ENCODE assay signal across 17 cellular contexts in the genomic region with DNA sequence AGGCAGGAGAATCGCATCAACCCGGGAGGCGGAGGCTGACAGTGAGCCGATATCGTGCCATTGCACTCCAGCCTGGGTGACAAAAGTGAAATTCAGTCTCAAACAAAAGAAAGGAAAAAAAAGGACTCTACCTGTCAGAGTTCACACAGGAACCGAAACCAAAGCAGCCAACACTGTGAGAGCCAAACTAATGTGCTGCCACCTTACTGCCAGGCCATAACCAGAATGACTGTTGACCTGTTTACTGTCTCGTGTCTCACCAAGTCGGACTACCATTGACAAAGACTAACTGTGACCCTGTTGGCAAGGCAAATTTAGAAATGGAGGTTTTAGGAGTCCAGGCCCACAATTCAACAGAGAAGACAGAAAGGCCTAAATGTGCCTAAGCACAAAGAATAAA.
DNase-seq lines count a peak whose midpoint lies in the region; ATAC-seq lines count a peak whose summit lies in the region.
"Had no signal": no experiment of that assay in that cellular context is flagged by ENCODE, and none has a peak within 500 bp of the region (broad histone marks: within the 10 kb centered on the region; RNA-seq: fewer than 3 reads in every experiment).

No MANE protein-coding gene starts in this region.

- DNase-seq in RPMI8226 = peak; percentile 88
- DNase-seq in kidney glomerular epithelial cell (lab: John Stamatoyannopoulos, UW) = no peak
- no peak for DNase-seq in activated CD4-positive, alpha-beta memory T cell treated with anti-CD3 and anti-CD28 coated beads, Interleukin-2, amount 10 ng/mL, durations not matched to agents 7 days and 5 days
- no peak for DNase-seq in activated T-cell treated with anti-CD3 and anti-CD28 coated beads, Interleukin-2, amount 50 U/mL, for 4 hours
- DNase-seq: activated CD4-positive, alpha-beta T cell treated with anti-CD3 and anti-CD28 coated beads for 36 hours; GDM1; midbrain; NCI-H1092 treated with DMSO at 0.1 percent for 48 hours; SHP77; upper lobe of left lung had no signal

- CTCF ChIA-PET in activated CD4-positive, alpha-beta memory T cell treated with anti-CD3 and anti-CD28 coated beads, Interleukin-2, amount 10 ng/mL, durations not matched to agents 7 days and 5 days (lab: Charles Lee) = interaction anchor here (1.4 kb wide), 1 partner anchor 19 kb away, joined by 4 read pairs; no protein-coding TSS in a partner anchor

- H3K4me3 Mint-ChIP-seq in activated CD4-positive, alpha-beta memory T cell treated with anti-CD3 and anti-CD28 coated beads, Interleukin-2, amount 10 ng/mL, durations not matched to agents 7 days and 5 days = no peak overlapping the region
- no peak overlapping the region for H3K4me3 Mint-ChIP-seq in activated T-cell treated with anti-CD3 and anti-CD28 coated beads, Interleukin-2, amount 50 U/mL, for 4 hours
- H3K4me3 Mint-ChIP-seq: activated CD4-positive, alpha-beta T cell treated with anti-CD3 and anti-CD28 coated beads for 36 hours; activated naive CD8-positive, alpha-beta T cell; stimulated activated effector memory CD8-positive, alpha-beta T cell treated with anti-CD3 and anti-CD28 coated beads, Interleukin-12 subunit alpha, Interleukin-12 subunit beta, amount 100 ng/mL, for 72 hours had no signal

- peak; percentile 94 for ATAC-seq in GM18858 (IDR thresholded peaks at IDR 0.05; ENCODE audit: unreplicated experiment)
- ATAC-seq in GM21526 (IDR thresholded peaks at IDR 0.05; ENCODE audit: low FRiP score, unreplicated experiment) = peak; percentile 75
- ATAC-seq in HG03025 (IDR thresholded peaks at IDR 0.05; ENCODE audit: low FRiP score, unreplicated experiment) = peak; percentile 64
- ATAC-seq in GM19328 (IDR thresholded peaks at IDR 0.05; ENCODE audit: unreplicated experiment) = no peak
- no peak for ATAC-seq in activated T-cell treated with anti-CD3 and anti-CD28 coated beads, Interleukin-2, amount 50 U/mL, for 4 hours
- ATAC-seq: activated CD4-positive, alpha-beta T cell treated with anti-CD3 and anti-CD28 coated beads for 36 hours; sciatic nerve; stimulated activated effector memory CD8-positive, alpha-beta T cell treated with anti-CD3 and anti-CD28 coated beads, Interleukin-12 subunit alpha, Interleukin-12 subunit beta, amount 100 ng/mL, for 72 hours had no signal

- H3K9me3 Mint-ChIP-seq in activated CD4-positive, alpha-beta memory T cell treated with anti-CD3 and anti-CD28 coated beads, Interleukin-2, amount 10 ng/mL, durations not matched to agents 7 days and 5 days = peaks cover 3% of the 10 kb centered on the region
- H3K9me3 Mint-ChIP-seq in activated T-cell treated with anti-CD3 and anti-CD28 coated beads, Interleukin-2, amount 50 U/mL, for 4 hours = no peaks in the 10 kb centered on the region
- H3K9me3 Mint-ChIP-seq: stimulated activated effector memory CD8-positive, alpha-beta T cell treated with anti-CD3 and anti-CD28 coated beads, Interleukin-12 subunit alpha, Interleukin-12 subunit beta, amount 100 ng/mL, for 72 hours had no signal

- H3K36me3 Mint-ChIP-seq in activated CD4-positive, alpha-beta memory T cell treated with anti-CD3 and anti-CD28 coated beads, Interleukin-2, amount 10 ng/mL, durations not matched to agents 7 days and 5 days (ENCODE audit: low read depth) = no peaks in the 10 kb centered on the region
- no peaks in the 10 kb centered on the region for H3K36me3 Mint-ChIP-seq in activated T-cell treated with anti-CD3 and anti-CD28 coated beads, Interleukin-2, amount 50 U/mL, for 4 hours (ENCODE audit: insufficient read depth)
- H3K36me3 Mint-ChIP-seq: stimulated activated effector memory CD8-positive, alpha-beta T cell treated with anti-CD3 and anti-CD28 coated beads, Interleukin-12 subunit alpha, Interleukin-12 subunit beta, amount 100 ng/mL, for 72 hours had no signal

- no peaks in the 10 kb centered on the region for H3K27me3 Mint-ChIP-seq in activated CD4-positive, alpha-beta memory T cell treated with anti-CD3 and anti-CD28 coated beads, Interleukin-2, amount 10 ng/mL, durations not matched to agents 7 days and 5 days
- no peaks in the 10 kb centered on the region for H3K27me3 Mint-ChIP-seq in activated T-cell treated with anti-CD3 and anti-CD28 coated beads, Interleukin-2, amount 50 U/mL, for 4 hours (ENCODE audit: low read depth)
- H3K27me3 Mint-ChIP-seq: activated CD4-positive, alpha-beta T cell treated with anti-CD3 and anti-CD28 coated beads for 36 hours; activated naive CD8-positive, alpha-beta T cell had no signal

- POLR2A ChIA-PET in activated CD4-positive, alpha-beta memory T cell treated with anti-CD3 and anti-CD28 coated beads, Interleukin-2, amount 10 ng/mL, durations not matched to agents 7 days and 5 days (lab: Charles Lee) = no interaction called here

- no peaks in the 10 kb centered on the region for H3K4me1 Mint-ChIP-seq in activated CD4-positive, alpha-beta memory T cell treated with anti-CD3 and anti-CD28 coated beads, Interleukin-2, amount 10 ng/mL, durations not matched to agents 7 days and 5 days
- H3K4me1 Mint-ChIP-seq in activated T-cell treated with anti-CD3 and anti-CD28 coated beads, Interleukin-2, amount 50 U/mL, for 4 hours (ENCODE audit: low read depth) = no peaks in the 10 kb centered on the region
- H3K4me1 Mint-ChIP-seq: activated CD4-positive, alpha-beta T cell treated with anti-CD3 and anti-CD28 coated beads for 36 hours; stimulated activated effector memory CD8-positive, alpha-beta T cell treated with anti-CD3 and anti-CD28 coated beads, Interleukin-12 subunit alpha, Interleukin-12 subunit beta, amount 100 ng/mL, for 72 hours had no signal

- no peak overlapping the region for H3K27ac Mint-ChIP-seq in activated CD4-positive, alpha-beta memory T cell treated with anti-CD3 and anti-CD28 coated beads, Interleukin-2, amount 10 ng/mL, durations not matched to agents 7 days and 5 days
- H3K27ac Mint-ChIP-seq: activated CD4-positive, alpha-beta T cell treated with anti-CD3 and anti-CD28 coated beads for 36 hours; activated naive CD8-positive, alpha-beta T cell; stimulated activated effector memory CD8-positive, alpha-beta T cell treated with anti-CD3 and anti-CD28 coated beads, Interleukin-12 subunit alpha, Interleukin-12 subunit beta, amount 100 ng/mL, for 72 hours had no signal

Comparison
In these comparisons a context has a peak if more than half of its experiments do, and no peak if none do; other contexts are left out.
1. ATAC-seq: peak in GM18858 (single experiment), GM21526 (single experiment) and HG03025 (single experiment); none in GM19328 (single experiment) and activated T-cell treated with anti-CD3 and anti-CD28 coated beads, Interleukin-2, amount 50 U/mL, for 4 hours (0 of 2).